Comparison of ENCODE assay signal across 8 cellular contexts in the genomic region with DNA sequence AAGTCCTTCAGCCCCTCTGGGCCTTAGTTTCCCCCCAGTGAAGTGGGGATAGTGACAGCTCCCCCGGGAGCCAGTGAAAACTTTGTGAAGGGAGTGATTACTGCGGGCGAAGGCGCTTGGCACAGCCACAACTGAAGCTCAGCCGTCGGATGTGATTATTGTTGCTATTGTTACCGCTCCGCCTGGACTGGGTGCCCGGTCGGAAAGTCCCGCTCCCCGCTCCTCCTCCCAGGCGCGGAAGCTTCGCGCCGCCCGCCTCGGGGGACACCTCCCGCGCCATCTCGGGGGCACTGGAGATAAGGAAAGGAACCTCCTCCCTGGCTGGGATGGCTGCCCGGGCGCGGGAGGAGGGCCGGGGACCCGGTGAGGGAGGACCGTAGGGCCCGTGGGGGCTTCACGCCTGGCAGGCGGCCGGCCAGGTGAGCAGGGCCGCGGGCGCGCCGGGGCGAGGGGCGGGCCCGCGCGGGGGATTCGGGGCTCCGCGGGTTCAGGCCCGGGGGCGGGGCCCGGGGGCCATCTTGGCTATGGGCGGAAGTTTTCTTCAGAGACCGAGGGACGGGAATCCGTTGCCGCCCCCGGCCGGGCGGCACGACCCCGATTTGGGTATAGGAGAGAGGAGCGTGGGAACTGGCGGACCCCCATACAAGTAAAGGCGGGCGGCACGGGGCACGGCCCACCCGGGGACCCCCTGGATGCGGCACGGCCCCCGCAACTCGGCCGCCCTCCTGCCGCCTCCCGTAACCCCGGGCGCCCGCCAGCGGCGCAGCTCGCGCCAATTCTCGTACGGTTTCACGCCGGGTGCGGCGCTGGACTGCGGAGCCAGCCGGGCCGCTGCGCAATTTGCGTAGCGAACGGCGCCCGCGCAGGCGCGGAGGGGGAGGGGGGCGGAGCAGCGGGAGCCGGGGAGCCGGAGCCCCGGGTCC. TPM values are rescaled to one million over a fixed set of nuclear protein-coding genes. Genes with fewer than 3 reads are reported as not detected.
DNase-seq lines count a peak whose midpoint lies in the region; ATAC-seq and TF ChIP-seq lines count a peak whose summit lies in the region.

A gene with protein sequence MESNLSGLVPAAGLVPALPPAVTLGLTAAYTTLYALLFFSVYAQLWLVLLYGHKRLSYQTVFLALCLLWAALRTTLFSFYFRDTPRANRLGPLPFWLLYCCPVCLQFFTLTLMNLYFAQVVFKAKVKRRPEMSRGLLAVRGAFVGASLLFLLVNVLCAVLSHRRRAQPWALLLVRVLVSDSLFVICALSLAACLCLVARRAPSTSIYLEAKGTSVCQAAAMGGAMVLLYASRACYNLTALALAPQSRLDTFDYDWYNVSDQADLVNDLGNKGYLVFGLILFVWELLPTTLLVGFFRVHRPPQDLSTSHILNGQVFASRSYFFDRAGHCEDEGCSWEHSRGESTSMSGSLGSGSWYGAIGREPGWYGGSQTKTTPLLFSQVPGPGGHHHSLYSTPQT (plus strand): TSS at position 887 of the 923 bp plus-strand sequence. CDS start 677 bp downstream, outside the sequence.

- H3K4me1 ChIP-seq in HUES48 (ENCODE audit: control insufficient read depth, insufficient read depth, low read length) (peaks cover 5% of the 10 kb centered on the region; the same call in 1 of the 2 replicates), esophagus muscularis mucosa (peaks cover 29 to 58% (median 46%) of the 10 kb centered on the region in 4 donors)

- peaks cover 45% of the 10 kb centered on the region for H3K36me3 Mint-ChIP-seq in Calu3 (ENCODE audit: insufficient read depth, unreplicated experiment)
- peaks cover 3 to 5% of the 10 kb centered on the region in 2 donors for H3K36me3 Mint-ChIP-seq in activated T-cell treated with anti-CD3 and anti-CD28 coated beads, Interleukin-2, amount 50 U/mL, for 72 hours (ENCODE audit: insufficient read depth in 2 of 2)
- H3K36me3 Mint-ChIP-seq in stimulated activated effector memory CD8-positive, alpha-beta T cell treated with anti-CD3 and anti-CD28 coated beads, Interleukin-12 subunit alpha, Interleukin-12 subunit beta, amount 100 ng/mL, for 72 hours = peaks cover 30% of the 10 kb centered on the region

- TSS peak; percentile 89 for BruUV-seq in Calu3 (replicated peaks; lab: Mats Ljungman, UMichigan)

- H3K4me3 Mint-ChIP-seq in Calu3 (ENCODE audit: low read depth, unreplicated experiment) = peak within 1 kb of the TSS; percentile 68
- peak within 1 kb of the TSS; percentile 93 to 94 for H3K4me3 Mint-ChIP-seq in activated T-cell treated with anti-CD3 and anti-CD28 coated beads, Interleukin-2, amount 50 U/mL, for 72 hours
- peak within 1 kb of the TSS; percentile 74 for H3K4me3 Mint-ChIP-seq in stimulated activated effector memory CD8-positive, alpha-beta T cell treated with anti-CD3 and anti-CD28 coated beads, Interleukin-12 subunit alpha, Interleukin-12 subunit beta, amount 100 ng/mL, for 72 hours

- intact Hi-C loops in Calu3 (cut with micrococcal nuclease; ENCODE audit: unreplicated experiment) (no loop called here), esophagus muscularis mucosa (cut with DNase I) (no loop called here)

- peaks cover 17% of the 10 kb centered on the region for H3K27me3 ChIP-seq in HUES48 (ENCODE audit: control insufficient read depth, insufficient read depth, low read length)
- H3K27me3 ChIP-seq in esophagus muscularis mucosa = peaks cover 0 to 6% (median 0%) of the 10 kb centered on the region in 4 donors

- peaks cover 14% of the 10 kb centered on the region for H3K27me3 Mint-ChIP-seq in Calu3 (ENCODE audit: unreplicated experiment)
- peaks cover under 1% of the 10 kb centered on the region for H3K27me3 Mint-ChIP-seq in activated T-cell treated with anti-CD3 and anti-CD28 coated beads, Interleukin-2, amount 50 U/mL, for 72 hours (ENCODE audit: low read depth)

- H3K4me3 ChIP-seq in HUES48 (ENCODE audit: low read depth, low read length) (peak within 1 kb of the TSS; percentile 96), esophagus muscularis mucosa (peak within 1 kb of the TSS; percentile 75 to 96 (median 88))

- H3K27ac ChIP-seq in HUES48 (ENCODE audit: low read depth, low read length) (peak within 1 kb of the TSS; percentile 85), esophagus muscularis mucosa (replicated peaks in 1 of 4) (peak within 1 kb of the TSS; percentile 85 to 98 (median 98))

- 0 out of 2 replicates have a peak within 1 kb of the TSS, but pooled peaks have one; percentile 12 for H3K9ac ChIP-seq in HUES48 (ENCODE audit: low read depth, low read length)

- no peak for TF ChIP-seq EP300 in esophagus muscularis mucosa (IDR thresholded peaks at IDR 0.05)

- no peaks in the 10 kb centered on the region for H3K9me3 Mint-ChIP-seq in Calu3 (ENCODE audit: low read depth, unreplicated experiment)
- no peaks in the 10 kb centered on the region for H3K9me3 Mint-ChIP-seq in activated T-cell treated with anti-CD3 and anti-CD28 coated beads, Interleukin-2, amount 50 U/mL, for 72 hours
- H3K9me3 Mint-ChIP-seq in stimulated activated effector memory CD8-positive, alpha-beta T cell treated with anti-CD3 and anti-CD28 coated beads, Interleukin-12 subunit alpha, Interleukin-12 subunit beta, amount 100 ng/mL, for 72 hours = no peaks in the 10 kb centered on the region

- DNase-seq in Calu3 (peak; percentile 87), esophagus muscularis mucosa (ENCODE audit: extremely low spot score) (peak; percentile 97), myocyte (ENCODE audit: low read depth) (peak; percentile 73)
- DNase-seq in activated T-cell treated with anti-CD3 and anti-CD28 coated beads, Interleukin-2, amount 50 U/mL, for 72 hours = peak; percentile 94 to 97
- peak; percentile 99 for DNase-seq in stimulated activated effector memory CD8-positive, alpha-beta T cell treated with anti-CD3 and anti-CD28 coated beads, Interleukin-12 subunit alpha, Interleukin-12 subunit beta, amount 100 ng/mL, for 72 hours (ENCODE audit: low spot score in 2 of 2)

- H3K9me3 ChIP-seq in HUES48 (ENCODE audit: control insufficient read depth, insufficient read depth, low read length) (no peaks in the 10 kb centered on the region), esophagus muscularis mucosa (no peaks in the 10 kb centered on the region)

- peak; percentile 56 for ATAC-seq in GM21423 (IDR thresholded peaks at IDR 0.05; ENCODE audit: unreplicated experiment)
- peak; percentile 71 to 76 for ATAC-seq in activated T-cell treated with anti-CD3 and anti-CD28 coated beads, Interleukin-2, amount 50 U/mL, for 72 hours (replicated peaks in 1 of 2)
- ATAC-seq in stimulated activated effector memory CD8-positive, alpha-beta T cell treated with anti-CD3 and anti-CD28 coated beads, Interleukin-12 subunit alpha, Interleukin-12 subunit beta, amount 100 ng/mL, for 72 hours = peak; percentile 77

- no peak for TF ChIP-seq CTCF in Calu3 (IDR thresholded peaks at IDR 0.05; ENCODE audit: unreplicated experiment)
- peak in 1 of 3 experiments; percentile 11 for TF ChIP-seq CTCF in esophagus muscularis mucosa (IDR thresholded peaks at IDR 0.05)

- peak within 1 kb of the TSS; percentile 63 for H3K27ac Mint-ChIP-seq in Calu3 (ENCODE audit: unreplicated experiment)
- peak within 1 kb of the TSS; percentile 87 for H3K27ac Mint-ChIP-seq in activated T-cell treated with anti-CD3 and anti-CD28 coated beads, Interleukin-2, amount 50 U/mL, for 72 hours
- peak within 1 kb of the TSS; percentile 93 for H3K27ac Mint-ChIP-seq in stimulated activated effector memory CD8-positive, alpha-beta T cell treated with anti-CD3 and anti-CD28 coated beads, Interleukin-12 subunit alpha, Interleukin-12 subunit beta, amount 100 ng/mL, for 72 hours

- CTCF ChIA-PET in Calu3 (lab: Charles Lee) = interaction anchor here (0.6 to 2.1 kb wide), 6 partner anchors 13 to 46 kb away, joined by 3 to 8 read pairs (median 5); a partner anchor contains a TSS

- peaks cover 22% of the 10 kb centered on the region for H3K4me1 Mint-ChIP-seq in Calu3 (ENCODE audit: low read depth, unreplicated experiment)
- peaks cover 26% of the 10 kb centered on the region for H3K4me1 Mint-ChIP-seq in activated T-cell treated with anti-CD3 and anti-CD28 coated beads, Interleukin-2, amount 50 U/mL, for 72 hours (ENCODE audit: low read depth)
- peaks cover 35% of the 10 kb centered on the region for H3K4me1 Mint-ChIP-seq in stimulated activated effector memory CD8-positive, alpha-beta T cell treated with anti-CD3 and anti-CD28 coated beads, Interleukin-12 subunit alpha, Interleukin-12 subunit beta, amount 100 ng/mL, for 72 hours

- H3K36me3 ChIP-seq in HUES48 (ENCODE audit: control insufficient read depth, insufficient read depth, low read length) (no peaks in the 10 kb centered on the region), esophagus muscularis mucosa (peaks cover 0 to 40% (median 24%) of the 10 kb centered on the region in 4 donors)

- no CpG with 5 or more reads among the region's 102 CpGs for WGBS in esophagus muscularis mucosa

- no peak for TF ChIP-seq POLR2A in esophagus muscularis mucosa (IDR thresholded peaks at IDR 0.05; ENCODE audit: low read depth)

TF ChIP-seq in PFSK-1, 5 proteins besides CTCF, POLR2A, EP300 and RAD21 (continues in another document):
- TF ChIP-seq, protein P1, sequence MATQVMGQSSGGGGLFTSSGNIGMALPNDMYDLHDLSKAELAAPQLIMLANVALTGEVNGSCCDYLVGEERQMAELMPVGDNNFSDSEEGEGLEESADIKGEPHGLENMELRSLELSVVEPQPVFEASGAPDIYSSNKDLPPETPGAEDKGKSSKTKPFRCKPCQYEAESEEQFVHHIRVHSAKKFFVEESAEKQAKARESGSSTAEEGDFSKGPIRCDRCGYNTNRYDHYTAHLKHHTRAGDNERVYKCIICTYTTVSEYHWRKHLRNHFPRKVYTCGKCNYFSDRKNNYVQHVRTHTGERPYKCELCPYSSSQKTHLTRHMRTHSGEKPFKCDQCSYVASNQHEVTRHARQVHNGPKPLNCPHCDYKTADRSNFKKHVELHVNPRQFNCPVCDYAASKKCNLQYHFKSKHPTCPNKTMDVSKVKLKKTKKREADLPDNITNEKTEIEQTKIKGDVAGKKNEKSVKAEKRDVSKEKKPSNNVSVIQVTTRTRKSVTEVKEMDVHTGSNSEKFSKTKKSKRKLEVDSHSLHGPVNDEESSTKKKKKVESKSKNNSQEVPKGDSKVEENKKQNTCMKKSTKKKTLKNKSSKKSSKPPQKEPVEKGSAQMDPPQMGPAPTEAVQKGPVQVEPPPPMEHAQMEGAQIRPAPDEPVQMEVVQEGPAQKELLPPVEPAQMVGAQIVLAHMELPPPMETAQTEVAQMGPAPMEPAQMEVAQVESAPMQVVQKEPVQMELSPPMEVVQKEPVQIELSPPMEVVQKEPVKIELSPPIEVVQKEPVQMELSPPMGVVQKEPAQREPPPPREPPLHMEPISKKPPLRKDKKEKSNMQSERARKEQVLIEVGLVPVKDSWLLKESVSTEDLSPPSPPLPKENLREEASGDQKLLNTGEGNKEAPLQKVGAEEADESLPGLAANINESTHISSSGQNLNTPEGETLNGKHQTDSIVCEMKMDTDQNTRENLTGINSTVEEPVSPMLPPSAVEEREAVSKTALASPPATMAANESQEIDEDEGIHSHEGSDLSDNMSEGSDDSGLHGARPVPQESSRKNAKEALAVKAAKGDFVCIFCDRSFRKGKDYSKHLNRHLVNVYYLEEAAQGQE (IDR thresholded peaks at IDR 0.05; ENCODE audit: insufficient read depth in 1 of 2, low read depth in 2 of 2, low read length in 2 of 2) = no peak

RNA-seq across cellular contexts. Expression of the gene that starts here (rescaled TPM):
- total RNA-seq in Calu3 (2022) = 33.3 and 37.0 TPM in 2 replicates
- 47.8 TPM for polyA plus RNA-seq in PFSK-1 (2012; ENCODE audit: insufficient read length, low read depth)
- 10 to 100 TPM; 57.1 to 67.4 TPM for total RNA-seq in activated T-cell treated with anti-CD3 and anti-CD28 coated beads, Interleukin-2, amount 50 U/mL, for 72 hours
- total RNA-seq in esophagus muscularis mucosa = 10 to 100 TPM; 20.9 to 36.1 (median 25.4) TPM
- total RNA-seq in myocyte = 28.4 and 32.9 TPM in 2 replicates
- 101 TPM for polyA plus RNA-seq in myocyte (2012)

Comparison
In these comparisons a context has a peak if more than half of its experiments do, and no peak if none do; other contexts are left out.
1. Peak in every context shown above with its lines: DNase-seq, ATAC-seq, H3K4me3 ChIP-seq and H3K27ac ChIP-seq.